Comparison of ENCODE assay signal across 7 cellular contexts in the genomic region with DNA sequence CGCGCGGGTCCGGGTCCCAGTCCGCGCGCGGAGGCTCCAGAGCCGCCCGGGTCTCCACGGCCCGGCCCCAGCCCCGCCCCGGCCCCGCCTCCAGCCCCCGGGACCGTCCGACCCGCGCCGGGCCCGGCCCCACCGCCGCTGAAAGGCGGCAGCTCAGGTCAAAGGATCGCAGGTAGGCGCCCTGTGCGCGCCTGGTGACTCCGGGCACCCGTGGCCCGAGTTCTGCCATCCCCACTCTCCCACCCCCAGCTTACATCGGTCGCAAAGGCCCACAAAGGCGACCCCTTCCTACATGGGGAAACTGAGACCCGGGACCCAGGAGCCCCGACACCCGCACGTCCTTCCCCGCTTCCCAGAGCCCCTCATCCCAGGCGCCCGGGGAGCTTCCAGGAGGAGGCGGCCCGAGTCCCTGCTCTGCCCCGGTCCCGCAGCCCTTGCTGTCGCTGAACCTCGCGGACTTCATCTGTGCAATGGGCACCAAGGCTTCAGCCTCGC. TPM values are rescaled to one million over a fixed set of nuclear protein-coding genes. Genes with fewer than 3 reads are reported as not detected.
DNase-seq lines count a peak whose midpoint lies in the region; ATAC-seq and TF ChIP-seq lines count a peak whose summit lies in the region.

TSS of gene TMEM200B (minus strand) at position 33 of the 495 bp plus-strand sequence. CDS start 2,075 bp downstream, outside the sequence.

- peak within 1 kb of the TSS in 1 of 2 donors; percentile 36 for H3K27ac Mint-ChIP-seq in activated naive CD4-positive, alpha-beta T cell treated with anti-CD3 and anti-CD28 coated beads, Interleukin-2, amount 50 U/mL, for 72 hours
- H3K27ac Mint-ChIP-seq in stimulated activated memory B cell treated with anti-CD40 and anti-IgM and Interleukin-4, amounts not matched to agents 10 μg/mL and 1 μg/mL and 100 μg/mL, for 72 hours = peak within 1 kb of the TSS; percentile 49

- no peaks in the 10 kb centered on the region for H3K4me1 ChIP-seq in iPS-18a (ENCODE audit: control insufficient read depth, low read depth, low read length)

- H3K27me3 Mint-ChIP-seq in stimulated activated memory B cell treated with anti-CD40 and anti-IgM and Interleukin-4, amounts not matched to agents 10 μg/mL and 1 μg/mL and 100 μg/mL, for 72 hours = peaks cover 30% of the 10 kb centered on the region

- no peak for TF ChIP-seq CTCF in HFF-Myc (IDR thresholded peaks at IDR 0.05; ENCODE audit: low read depth, low read length, missing control alignments)

- peak; percentile 17 to 33 for ATAC-seq in activated naive CD4-positive, alpha-beta T cell treated with anti-CD3 and anti-CD28 coated beads, Interleukin-2, amount 50 U/mL, for 72 hours
- peak; percentile 35 for ATAC-seq in stimulated activated memory B cell treated with anti-CD40 and anti-IgM and Interleukin-4, amounts not matched to agents 10 μg/mL and 1 μg/mL and 100 μg/mL, for 72 hours
- no peak for ATAC-seq in GM19452 (IDR thresholded peaks at IDR 0.05; ENCODE audit: unreplicated experiment)

- H3K27me3 ChIP-seq in iPS-18a (ENCODE audit: control insufficient read depth, insufficient read depth, low read length) = peaks cover 47% of the 10 kb centered on the region

- peaks cover 21% of the 10 kb centered on the region for H3K4me1 Mint-ChIP-seq in stimulated activated memory B cell treated with anti-CD40 and anti-IgM and Interleukin-4, amounts not matched to agents 10 μg/mL and 1 μg/mL and 100 μg/mL, for 72 hours

- no peaks in the 10 kb centered on the region for H3K36me3 ChIP-seq in iPS-18a (ENCODE audit: control insufficient read depth, low read depth, low read length)

- H3K27ac ChIP-seq in iPS-18a (ENCODE audit: low read length) = no peak within 1 kb of the TSS

- no peak for DNase-seq in HFF-Myc (ENCODE audit: extremely low read depth, low read depth)
- peak in 1 of 2 donors; percentile 30 for DNase-seq in activated naive CD4-positive, alpha-beta T cell treated with anti-CD3 and anti-CD28 coated beads, Interleukin-2, amount 50 U/mL, for 72 hours (ENCODE audit: low spot score in 2 of 2)
- DNase-seq in stimulated activated CD4-positive, alpha-beta T cell treated with anti-CD3 and anti-CD28 coated beads, Interleukin-1b, Interleukin-23, amount 100 ng/mL, for 48 hours = no peak
- no peak for DNase-seq in CD1c-positive myeloid dendritic cell (ENCODE audit: extremely low spot score)

- H3K9ac ChIP-seq in iPS-18a (ENCODE audit: low read length) = peak within 1 kb of the TSS; percentile 42

- no peaks in the 10 kb centered on the region for H3K9me3 ChIP-seq in iPS-18a (ENCODE audit: control insufficient read depth, low read depth, low read length)

- no peaks in the 10 kb centered on the region for H3K36me3 Mint-ChIP-seq in activated naive CD4-positive, alpha-beta T cell treated with anti-CD3 and anti-CD28 coated beads, Interleukin-2, amount 50 U/mL, for 72 hours
- H3K36me3 Mint-ChIP-seq in stimulated activated memory B cell treated with anti-CD40 and anti-IgM and Interleukin-4, amounts not matched to agents 10 μg/mL and 1 μg/mL and 100 μg/mL, for 72 hours = peaks cover 2% of the 10 kb centered on the region

- H3K4me3 ChIP-seq in HFF-Myc (replicated peaks; ENCODE audit: low read depth, low read length) (peak within 1 kb of the TSS; percentile 50), iPS-18a (ENCODE audit: low read length) (peak within 1 kb of the TSS; percentile 64)

- peak within 1 kb of the TSS; percentile 83 for H3K4me3 Mint-ChIP-seq in stimulated activated memory B cell treated with anti-CD40 and anti-IgM and Interleukin-4, amounts not matched to agents 10 μg/mL and 1 μg/mL and 100 μg/mL, for 72 hours

- no peaks in the 10 kb centered on the region for H3K9me3 Mint-ChIP-seq in activated naive CD4-positive, alpha-beta T cell treated with anti-CD3 and anti-CD28 coated beads, Interleukin-2, amount 50 U/mL, for 72 hours
- H3K9me3 Mint-ChIP-seq in stimulated activated memory B cell treated with anti-CD40 and anti-IgM and Interleukin-4, amounts not matched to agents 10 μg/mL and 1 μg/mL and 100 μg/mL, for 72 hours = no peaks in the 10 kb centered on the region

RNA-seq across cellular contexts. Expression of gene TMEM200B, which starts in this region (rescaled TPM):
- total RNA-seq in activated naive CD4-positive, alpha-beta T cell treated with anti-CD3 and anti-CD28 coated beads, Interleukin-2, amount 50 U/mL, for 72 hours = 1 to 10 TPM in 1 of 2 donors, under 1 TPM in 1; 0.43 to 4.0 TPM
